Comparison of ENCODE assay signal across 9 cellular contexts in genomic region chr1:156684227-156684782, GRCh38. TPM values are rescaled to one million over a fixed set of nuclear protein-coding genes. Genes with fewer than 3 reads are reported as not detected.
DNase-seq lines count a peak whose midpoint lies in the region; ATAC-seq and TF ChIP-seq lines count a peak whose summit lies in the region.
"Had no signal": no experiment of that assay in that cellular context is flagged by ENCODE, and none has a peak within 500 bp of the region (broad histone marks: within the 10 kb centered on the region; RNA-seq: fewer than 3 reads in every experiment).

No MANE protein-coding gene starts in this region.

- H3F3A ChIP-seq in smooth muscle cell (ENCODE audit: low read depth) = no peaks in the 10 kb centered on the region

- H2AFZ ChIP-seq in DND-41 (ENCODE audit: low read depth, low read length) (no peak overlapping the region), HCT116 (ENCODE audit: low read depth, low read length, poor library complexity, severe bottlenecking) (peak overlapping the region; percentile 40), smooth muscle cell (ENCODE audit: low read depth) (no peak overlapping the region)

- H3K79me2 ChIP-seq in DND-41 (ENCODE audit: insufficient read depth, low read length) (no peaks in the 10 kb centered on the region), HCT116 (ENCODE audit: insufficient read depth, low read length) (no peaks in the 10 kb centered on the region), smooth muscle cell (ENCODE audit: low read depth) (no peaks in the 10 kb centered on the region)

- H3K27ac ChIP-seq in DND-41 (ENCODE audit: low read length) (no peak overlapping the region), HCT116 (ENCODE audit: low read depth, low read length) (no peak overlapping the region), smooth muscle cell (ENCODE audit: low read depth) (no peak overlapping the region), esophagus squamous epithelium (peak overlapping the region in 1 of 4 donors; percentile 39)

- H3K4me3 ChIP-seq in DND-41 (ENCODE audit: low read depth in 1 of 2, low read length in 2 of 2) (no peak overlapping the region), HCT116 (replicated peaks in 1 of 2; ENCODE audit: low read depth in 1 of 2, low read length in 2 of 2) (no peak overlapping the region), smooth muscle cell (no peak overlapping the region), esophagus squamous epithelium (no peak overlapping the region)

- BruUV-seq in HCT116 (replicated peaks; lab: Mats Ljungman, UMichigan) = no TSS peak

- H3K4me1 Mint-ChIP-seq in activated CD4-positive, alpha-beta T cell treated with anti-CD3 and anti-CD28 coated beads, Interleukin-2, amount 10 ng/mL, durations not matched to agents 7 days and 5 days = peaks cover 19% of the 10 kb centered on the region

- no peak overlapping the region for H3K4me2 ChIP-seq in DND-41 (ENCODE audit: insufficient read depth, low read length)
- peak overlapping the region; percentile 40 for H3K4me2 ChIP-seq in HCT116 (ENCODE audit: low read length)
- no peak overlapping the region for H3K4me2 ChIP-seq in smooth muscle cell

- ATAC-seq in DND-41 (ENCODE audit: insufficient read depth, low read depth) (peak; percentile 58; the same call in 2 of the 3 replicates), HCT116 (no peak)

- peaks cover 41% of the 10 kb centered on the region for H3K27me3 Mint-ChIP-seq in activated CD4-positive, alpha-beta T cell treated with anti-CD3 and anti-CD28 coated beads, Interleukin-2, amount 10 ng/mL, durations not matched to agents 7 days and 5 days

- H3K36me3 ChIP-seq in DND-41 (ENCODE audit: insufficient read depth, low read length) (no peaks in the 10 kb centered on the region), HCT116 (ENCODE audit: control insufficient read depth in 1 of 2, insufficient read depth in 2 of 2, low read length in 2 of 2) (no peaks in the 10 kb centered on the region), smooth muscle cell (ENCODE audit: low read depth) (no peaks in the 10 kb centered on the region), esophagus squamous epithelium (no peaks in the 10 kb centered on the region)

- H3K9me3 ChIP-seq in DND-41 (ENCODE audit: insufficient read depth, low read length, severe bottlenecking) = no peaks in the 10 kb centered on the region
- H3K9me3 ChIP-seq in HCT116 (ENCODE audit: control insufficient read depth in 1 of 2, insufficient read depth in 1 of 2, low read depth in 1 of 2, low read length in 2 of 2) = no peaks in the 10 kb centered on the region
- H3K9me3 ChIP-seq in smooth muscle cell (replicated peaks; ENCODE audit: low read depth) = no peaks in the 10 kb centered on the region
- no peaks in the 10 kb centered on the region for H3K9me3 ChIP-seq in esophagus squamous epithelium

- DNase-seq in DND-41 (no peak), HCT116 (ENCODE audit: low read depth, low spot score) (no peak), iris pigment epithelial cell (ENCODE audit: low read depth) (peak; percentile 75), smooth muscle cell (lab: John Stamatoyannopoulos, UW; ENCODE audit: unreplicated experiment) (no peak), esophagus squamous epithelium (lab: John Stamatoyannopoulos, UW) (no peak), amniotic stem cell (lab: John Stamatoyannopoulos, UW) (no peak), HK-2 (ENCODE audit: unreplicated experiment) (no peak)
- DNase-seq in activated CD4-positive, alpha-beta T cell treated with anti-CD3 and anti-CD28 coated beads, Interleukin-2, amount 10 ng/mL, durations not matched to agents 7 days and 5 days = peak; percentile 54
- DNase-seq: activated CD8-positive, alpha-beta memory T cell treated with anti-CD3 and anti-CD28 coated beads, Interleukin-2, amount 50 U/mL, for 48 hours had no signal

- TF ChIP-seq POLR2A in HCT116 (IDR thresholded peaks at IDR 0.05; ENCODE audit: borderline replicate concordance, extremely low read depth, insufficient read depth, insufficient read length) = no peak
- TF ChIP-seq POLR2A in esophagus squamous epithelium (IDR thresholded peaks at IDR 0.05) = no peak

- no peaks in the 10 kb centered on the region for H3K9me3 Mint-ChIP-seq in activated CD4-positive, alpha-beta T cell treated with anti-CD3 and anti-CD28 coated beads, Interleukin-2, amount 10 ng/mL, durations not matched to agents 7 days and 5 days

- H3K27ac Mint-ChIP-seq in activated CD4-positive, alpha-beta T cell treated with anti-CD3 and anti-CD28 coated beads, Interleukin-2, amount 10 ng/mL, durations not matched to agents 7 days and 5 days = no peak overlapping the region

- CTCF ChIA-PET in HCT116 (lab: Charles Lee) = interaction anchor here (0.5 to 9.7 kb wide), 6 partner anchors 22 to 206 kb away, joined by 3 to 508 read pairs (median 6); partner anchors contain the start of genes CRABP2, ISG20L2 and METTL25B
- CTCF ChIA-PET in activated CD4-positive, alpha-beta T cell treated with anti-CD3 and anti-CD28 coated beads, Interleukin-2, amount 10 ng/mL, durations not matched to agents 7 days and 5 days (lab: Charles Lee) = interaction anchor here (0.6 to 4.8 kb wide), 13 partner anchors 9 to 2000 kb away, joined by 3 to 31 read pairs (median 4); partner anchors contain the start of gene CRABP2

- POLR2A ChIA-PET in HCT116 (lab: Charles Lee) = interaction anchor here (1.5 to 3.3 kb wide), 3 partner anchors 21 to 28 kb away, joined by 3 to 11 read pairs (median 6); partner anchors contain the start of gene CRABP2
- POLR2A ChIA-PET in activated CD4-positive, alpha-beta T cell treated with anti-CD3 and anti-CD28 coated beads, Interleukin-2, amount 10 ng/mL, durations not matched to agents 7 days and 5 days (lab: Charles Lee) = no interaction called here

- H3K9ac ChIP-seq in DND-41 (ENCODE audit: low read depth, low read length) (no peak overlapping the region), HCT116 (ENCODE audit: low read length) (no peak overlapping the region), smooth muscle cell (ENCODE audit: low read depth) (no peak overlapping the region)

- no peak for TF ChIP-seq RAD21 in HCT116 (IDR thresholded peaks at IDR 0.05; ENCODE audit: low read depth)

- H3K9me2 ChIP-seq in HCT116 (ENCODE audit: insufficient read depth) = no peaks in the 10 kb centered on the region

- no peaks in the 10 kb centered on the region for H3K36me3 Mint-ChIP-seq in activated CD4-positive, alpha-beta T cell treated with anti-CD3 and anti-CD28 coated beads, Interleukin-2, amount 10 ng/mL, durations not matched to agents 7 days and 5 days (ENCODE audit: low read depth)

- TF ChIP-seq CTCF in DND-41 (IDR thresholded peaks at IDR 0.05; ENCODE audit: borderline replicate concordance, extremely low read depth, low read length, poor library complexity, severe bottlenecking) (peak; percentile 35), HCT116 (IDR thresholded peaks at IDR 0.05 in 2 of 3, conservative IDR thresholded peaks at IDR 0.05 in 1 of 3; ENCODE audit: borderline replicate concordance in 1 of 3, insufficient read depth in 1 of 3, low read depth in 2 of 3, low read length in 2 of 3) (peak in 2 of 3 experiments; percentile 22 to 37; a peak in 2 of 6 replicates), smooth muscle cell (IDR thresholded peaks at IDR 0.05; ENCODE audit: borderline replicate concordance, insufficient read depth, poor library complexity, severe bottlenecking) (no peak), esophagus squamous epithelium (IDR thresholded peaks at IDR 0.05) (peak in 2 of 6 experiments; percentile 5 to 50)

- H3K27me3 ChIP-seq in DND-41 (ENCODE audit: insufficient read depth, low read length, poor library complexity) = peaks cover 39% of the 10 kb centered on the region
- H3K27me3 ChIP-seq in HCT116 (ENCODE audit: insufficient read depth, low read length) = no peaks in the 10 kb centered on the region
- no peaks in the 10 kb centered on the region for H3K27me3 ChIP-seq in smooth muscle cell (ENCODE audit: low read depth)
- peaks cover 0 to 79% (median 0%) of the 10 kb centered on the region in 4 donors for H3K27me3 ChIP-seq in esophagus squamous epithelium

- H4K20me1 ChIP-seq in DND-41 (ENCODE audit: insufficient read depth, low read length) = peaks cover 3% of the 10 kb centered on the region; the same call in 1 of the 2 replicates
- no peaks in the 10 kb centered on the region for H4K20me1 ChIP-seq in HCT116 (ENCODE audit: insufficient read depth)
- H4K20me1 ChIP-seq in smooth muscle cell (ENCODE audit: low read depth) = no peaks in the 10 kb centered on the region

- 67% methylated on average over 5 of the region's 5 CpGs for WGBS in smooth muscle cell (ENCODE audit: low lambda C conversion rate)
- 27 to 40% methylated on average over 2 to 5 of the region's 5 CpGs for WGBS in esophagus squamous epithelium, 2 donors

- peaks cover 5% of the 10 kb centered on the region for H3K4me1 ChIP-seq in DND-41 (ENCODE audit: insufficient read depth, low read length)
- peaks cover 25 to 49% of the 10 kb centered on the region in 2 experiments for H3K4me1 ChIP-seq in HCT116 (ENCODE audit: control insufficient read depth in 1 of 2, insufficient read depth in 2 of 2, low read length in 2 of 2)
- no peaks in the 10 kb centered on the region for H3K4me1 ChIP-seq in smooth muscle cell (ENCODE audit: low read depth)
- H3K4me1 ChIP-seq in esophagus squamous epithelium = peaks cover 1 to 23% (median 4%) of the 10 kb centered on the region in 3 donors

- intact Hi-C loops in HCT116 (cut with micrococcal nuclease) (no loop called here), esophagus squamous epithelium (cut with DNase I) (no loop called here)

- H3K4me3 Mint-ChIP-seq in activated CD4-positive, alpha-beta T cell treated with anti-CD3 and anti-CD28 coated beads, Interleukin-2, amount 10 ng/mL, durations not matched to agents 7 days and 5 days = no peak overlapping the region

- RAD21 ChIA-PET in HCT116 (lab: Charles Lee; ENCODE audit: low non-redundant PET in 1 of 2, low total read pairs in 2 of 2, uncharacterized antibody in 2 of 2, unreplicated experiment in 2 of 2) = interaction anchor here (1.1 to 1.6 kb wide), 2 partner anchors 42 to 58 kb away, joined by 3 to 5 read pairs; no protein-coding TSS in a partner anchor

RNA-seq across cellular contexts. Expression of gene NES, which starts 7.1 kb away (rescaled TPM):
- total RNA-seq in HCT116 (2021; ENCODE audit: unreplicated experiment) (8.4 TPM), smooth muscle cell (27.1 and 28.5 TPM in 2 replicates), esophagus squamous epithelium (1 to 10 TPM; 3.5 to 8.0 (median 5.4) TPM)
- 3.6 and 5.2 TPM in 2 replicates for polyA plus RNA-seq in HCT116 (2012)
- not detected for total RNA-seq in activated CD4-positive, alpha-beta T cell treated with anti-CD3 and anti-CD28 coated beads, Interleukin-2, amount 10 ng/mL, durations not matched to agents 7 days and 5 days
- 11.3 and 23.3 TPM in 2 replicates for polyA plus RNA-seq in smooth muscle cell

RNA-seq across cellular contexts. Expression of gene CRABP2, which starts 21.1 kb away (rescaled TPM):
- total RNA-seq in HCT116 (2021; ENCODE audit: unreplicated experiment) (209 TPM), smooth muscle cell (69.4 and 86.6 TPM in 2 replicates), esophagus squamous epithelium (100 to 1,000 TPM; 149 to 916 (median 441) TPM)
- 360 and 403 TPM in 2 replicates for polyA plus RNA-seq in HCT116 (2012)
- total RNA-seq in activated CD4-positive, alpha-beta T cell treated with anti-CD3 and anti-CD28 coated beads, Interleukin-2, amount 10 ng/mL, durations not matched to agents 7 days and 5 days = 1 to 10 TPM in 1 of 2 experiments, under 1 TPM in 1; 0.77 to 1.1 TPM
- polyA plus RNA-seq in smooth muscle cell = 145 and 277 TPM in 2 replicates

RNA-seq across cellular contexts. Expression of gene BCAN, which starts 42.4 kb away (rescaled TPM):
- total RNA-seq in HCT116 (2021; ENCODE audit: unreplicated experiment) (not detected), smooth muscle cell (not detected in 2 replicates), esophagus squamous epithelium (not detected)
- 0.23 and 0.26 TPM in 2 replicates for polyA plus RNA-seq in HCT116 (2012)
- not detected for total RNA-seq in activated CD4-positive, alpha-beta T cell treated with anti-CD3 and anti-CD28 coated beads, Interleukin-2, amount 10 ng/mL, durations not matched to agents 7 days and 5 days
- polyA plus RNA-seq in smooth muscle cell = 0.79 TPM in 1 of 2 replicates, not detected in the other

RNA-seq across cellular contexts. Expression of gene METTL25B, which starts 44.0 kb away (rescaled TPM):
- total RNA-seq in HCT116 (2021; ENCODE audit: unreplicated experiment) (36.5 TPM), smooth muscle cell (5.4 and 11.0 TPM in 2 replicates), esophagus squamous epithelium (10 to 100 TPM in 3 of 4 donors, 1 to 10 TPM in 1; 9.7 to 44.9 (median 17.6) TPM)
- polyA plus RNA-seq in HCT116 (2012) = 32.6 and 39.7 TPM in 2 replicates
- 10 to 100 TPM; 26.2 to 29.7 TPM for total RNA-seq in activated CD4-positive, alpha-beta T cell treated with anti-CD3 and anti-CD28 coated beads, Interleukin-2, amount 10 ng/mL, durations not matched to agents 7 days and 5 days
- polyA plus RNA-seq in smooth muscle cell = 17.5 and 21.7 TPM in 2 replicates

RNA-seq across cellular contexts. Expression of gene ISG20L2, which starts 44.3 kb away (rescaled TPM):
- total RNA-seq in HCT116 (2021; ENCODE audit: unreplicated experiment) (41.7 TPM), smooth muscle cell (13.8 and 20.3 TPM in 2 replicates), esophagus squamous epithelium (10 to 100 TPM; 22.3 to 32.8 (median 28.4) TPM)
- polyA plus RNA-seq in HCT116 (2012) = 19.9 and 23.3 TPM in 2 replicates
- total RNA-seq in activated CD4-positive, alpha-beta T cell treated with anti-CD3 and anti-CD28 coated beads, Interleukin-2, amount 10 ng/mL, durations not matched to agents 7 days and 5 days = 10 to 100 TPM; 47.0 to 58.0 TPM
- polyA plus RNA-seq in smooth muscle cell = 17.4 and 19.2 TPM in 2 replicates

Comparison
In these comparisons a context has a peak if more than half of its experiments do, and no peak if none do; other contexts are left out.
1. DNase-seq: peak in activated CD4-positive, alpha-beta T cell treated with anti-CD3 and anti-CD28 coated beads, Interleukin-2, amount 10 ng/mL, durations not matched to agents 7 days and 5 days (single experiment) and iris pigment epithelial cell (single experiment); none in DND-41 (single experiment), HCT116 (single experiment), smooth muscle cell (single experiment), esophagus squamous epithelium (single experiment), amniotic stem cell (single experiment) and HK-2 (single experiment).
2. RNA of gene CRABP2, which starts 21.1 kb away (total RNA-seq): 149 to 916 TPM in esophagus squamous epithelium, 209 TPM in HCT116 (single experiment) and 69.4 to 86.6 TPM in smooth muscle cell; 0.77 to 1.1 TPM in activated CD4-positive, alpha-beta T cell treated with anti-CD3 and anti-CD28 coated beads, Interleukin-2, amount 10 ng/mL, durations not matched to agents 7 days and 5 days; every median in the first group is over 10 times any median in the second.